Comparison of ENCODE assay signal across 37 cellular contexts in the genomic region with DNA sequence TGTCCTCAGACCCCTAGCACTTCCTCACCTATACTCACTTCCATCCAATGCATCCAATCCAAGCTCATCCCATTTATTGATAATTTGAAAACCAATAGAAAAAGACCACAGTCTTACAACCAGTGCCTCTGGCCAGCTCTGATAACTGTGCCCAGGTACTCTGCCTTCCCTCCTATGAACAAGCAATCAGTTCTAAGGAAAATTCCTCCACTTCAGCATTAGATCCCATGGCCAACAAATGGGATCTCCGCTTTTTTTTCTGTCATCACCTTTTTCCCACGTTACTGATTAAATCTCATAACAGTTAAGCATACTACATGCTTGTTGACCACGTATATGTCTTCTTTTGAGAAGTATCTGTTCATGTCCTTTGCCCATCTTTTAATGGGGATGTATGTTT.
"Had no signal": no experiment of that assay in that cellular context is flagged by ENCODE, and none has a peak within 500 bp of the region (broad histone marks: within the 10 kb centered on the region; RNA-seq: fewer than 3 reads in every experiment).

No MANE protein-coding gene starts in this region.

- H3K27ac ChIP-seq: adrenal gland, ascending aorta, body of pancreas, brain microvascular endothelial cell, breast epithelium, cardiac muscle cell had no signal

- H3K27ac Mint-ChIP-seq: activated naive CD4-positive, alpha-beta T cell treated with anti-CD3 and anti-CD28 coated beads for 36 hours; activated naive CD4-positive, alpha-beta T cell treated with anti-CD3 and anti-CD28 coated beads, Interleukin-2, amount 10 ng/mL, durations not matched to agents 7 days and 5 days; activated naive CD4-positive, alpha-beta T cell treated with anti-CD3 and anti-CD28 coated beads, Interleukin-2, amount 50 U/mL, for 24 hours; activated naive CD8-positive, alpha-beta T cell; activated naive CD8-positive, alpha-beta T cell treated with anti-CD3 and anti-CD28 coated beads for 36 hours; activated naive CD8-positive, alpha-beta T cell treated with anti-CD3 and anti-CD28 coated beads, Interleukin-2, amount 10 ng/mL, durations not matched to agents 7 days and 5 days; activated naive CD8-positive, alpha-beta T cell treated with anti-CD3 and anti-CD28 coated beads, Interleukin-2, amount 50 U/mL, for 24 hours; activated T-cell treated with anti-CD3 and anti-CD28 coated beads, Interleukin-2, amount 50 U/mL, for 24 hours; activated T-cell treated with anti-CD3 and anti-CD28 coated beads, Interleukin-2, amount 50 U/mL, for 72 hours; activated T-helper 1 cell treated with anti-CD3 and anti-CD28 coated beads, Interleukin-12 subunit alpha, Interleukin-12 subunit beta, Interleukin-2, Interleukin-4 antibody, amounts not matched to agents 30 ng/mL and 10 ng/mL and 1 ng/mL, durations not matched to agents 14 hours and 24 hours and 36 hours; activated T-helper 17 cell treated with anti-CD3 and anti-CD28 coated beads, Interleukin-2, amount 50 U/mL, for 72 hours; activated T-helper 2 cell treated with anti-CD3 and anti-CD28 coated beads, Interferon-gamma antibody, Interleukin-2, Interleukin-4, amounts not matched to agents 10 μg/mL and 5 μg/mL and 100 μg/mL, durations not matched to agents 14 hours and 24 hours and 36 hours; brain had no signal

- H3K4me3 ChIP-seq: adrenal gland, ascending aorta, body of pancreas, breast epithelium, cardiac muscle cell had no signal

- H3K9me3 Mint-ChIP-seq: activated naive CD4-positive, alpha-beta T cell treated with anti-CD3 and anti-CD28 coated beads for 36 hours; activated naive CD4-positive, alpha-beta T cell treated with anti-CD3 and anti-CD28 coated beads, Interleukin-2, amount 50 U/mL, for 24 hours; activated naive CD8-positive, alpha-beta T cell treated with anti-CD3 and anti-CD28 coated beads for 36 hours; activated naive CD8-positive, alpha-beta T cell treated with anti-CD3 and anti-CD28 coated beads, Interleukin-2, amount 10 ng/mL, durations not matched to agents 7 days and 5 days; activated naive CD8-positive, alpha-beta T cell treated with anti-CD3 and anti-CD28 coated beads, Interleukin-2, amount 50 U/mL, for 24 hours; activated T-cell treated with anti-CD3 and anti-CD28 coated beads, Interleukin-2, amount 50 U/mL, for 24 hours; activated T-cell treated with anti-CD3 and anti-CD28 coated beads, Interleukin-2, amount 50 U/mL, for 4 hours; activated T-helper 1 cell treated with anti-CD3 and anti-CD28 coated beads, Interleukin-12 subunit alpha, Interleukin-12 subunit beta, Interleukin-2, Interleukin-4 antibody, amounts not matched to agents 30 ng/mL and 10 ng/mL and 1 ng/mL, durations not matched to agents 14 hours and 24 hours and 36 hours; activated T-helper 17 cell treated with anti-CD3 and anti-CD28 coated beads, Interleukin-2, amount 50 U/mL, for 72 hours; activated T-helper 2 cell treated with anti-CD3 and anti-CD28 coated beads, Interferon-gamma antibody, Interleukin-2, Interleukin-4, amounts not matched to agents 10 μg/mL and 5 μg/mL and 100 μg/mL, durations not matched to agents 14 hours and 24 hours and 36 hours; central memory CD8-positive, alpha-beta T cell had no signal

- H3K36me3 Mint-ChIP-seq: activated naive CD4-positive, alpha-beta T cell treated with anti-CD3 and anti-CD28 coated beads, Interleukin-2, amount 10 ng/mL, durations not matched to agents 7 days and 5 days; activated naive CD4-positive, alpha-beta T cell treated with anti-CD3 and anti-CD28 coated beads, Interleukin-2, amount 50 U/mL, for 24 hours; activated naive CD8-positive, alpha-beta T cell; activated naive CD8-positive, alpha-beta T cell treated with anti-CD3 and anti-CD28 coated beads for 36 hours; activated naive CD8-positive, alpha-beta T cell treated with anti-CD3 and anti-CD28 coated beads, Interleukin-2, amount 10 ng/mL, durations not matched to agents 7 days and 5 days; brain had no signal

- DNase-seq: activated effector memory CD4-positive, alpha-beta T cell treated with anti-CD3 and anti-CD28 coated beads, Interleukin-2, amount 50 U/mL, for 16 hours; activated effector memory CD4-positive, alpha-beta T cell treated with Interleukin-2 at 50 U/mL for 16 hours; activated gamma-delta T cell; activated gamma-delta T cell treated with Interleukin-2 at 50 U/mL for 16 hours; activated naive CD4-positive, alpha-beta T cell; activated naive CD4-positive, alpha-beta T cell treated with anti-CD3 and anti-CD28 coated beads for 36 hours; activated naive CD4-positive, alpha-beta T cell treated with anti-CD3 and anti-CD28 coated beads, Interleukin-2, amount 10 ng/mL, durations not matched to agents 7 days and 5 days; activated naive CD4-positive, alpha-beta T cell treated with anti-CD3 and anti-CD28 coated beads, Interleukin-2, amount 50 U/mL, for 16 hours; activated naive CD4-positive, alpha-beta T cell treated with Interleukin-2 at 50 U/mL for 16 hours; activated naive CD8-positive, alpha-beta T cell treated with anti-CD3 and anti-CD28 coated beads for 36 hours; activated naive CD8-positive, alpha-beta T cell treated with anti-CD3 and anti-CD28 coated beads, Interleukin-2, amount 10 ng/mL, durations not matched to agents 7 days and 5 days; activated naive CD8-positive, alpha-beta T cell treated with anti-CD3 and anti-CD28 coated beads, Interleukin-2, amount 50 U/mL, for 24 hours; activated T-cell treated with anti-CD3 and anti-CD28 coated beads, Interleukin-2, amount 50 U/mL, for 1 hour; activated T-cell treated with anti-CD3 and anti-CD28 coated beads, Interleukin-2, amount 50 U/mL, for 24 hours; activated T-cell treated with anti-CD3 and anti-CD28 coated beads, Interleukin-2, amount 50 U/mL, for 4 hours; activated T-cell treated with anti-CD3 and anti-CD28 coated beads, Interleukin-2, amount 50 U/mL, for 48 hours; activated T-cell treated with anti-CD3 and anti-CD28 coated beads, Interleukin-2, amount 50 U/mL, for 72 hours; adrenal gland; amniotic stem cell; amygdala; anterior cingulate cortex; aorta; body of pancreas; brain microvascular endothelial cell; caudate nucleus; central memory CD4-positive, alpha-beta T cell; cerebellar nuclear complex had no signal

- H3K4me1 ChIP-seq: ascending aorta, breast epithelium had no signal

- H3K9me3 ChIP-seq: adrenal gland, ascending aorta, body of pancreas, breast epithelium had no signal

- H3K4me3 Mint-ChIP-seq: activated naive CD4-positive, alpha-beta T cell treated with anti-CD3 and anti-CD28 coated beads for 36 hours; activated naive CD4-positive, alpha-beta T cell treated with anti-CD3 and anti-CD28 coated beads, Interleukin-2, amount 10 ng/mL, durations not matched to agents 7 days and 5 days; activated naive CD4-positive, alpha-beta T cell treated with anti-CD3 and anti-CD28 coated beads, Interleukin-2, amount 50 U/mL, for 24 hours; activated naive CD8-positive, alpha-beta T cell; activated naive CD8-positive, alpha-beta T cell treated with anti-CD3 and anti-CD28 coated beads for 36 hours; activated naive CD8-positive, alpha-beta T cell treated with anti-CD3 and anti-CD28 coated beads, Interleukin-2, amount 10 ng/mL, durations not matched to agents 7 days and 5 days; activated naive CD8-positive, alpha-beta T cell treated with anti-CD3 and anti-CD28 coated beads, Interleukin-2, amount 50 U/mL, for 24 hours; activated T-cell treated with anti-CD3 and anti-CD28 coated beads, Interleukin-2, amount 50 U/mL, for 24 hours; activated T-cell treated with anti-CD3 and anti-CD28 coated beads, Interleukin-2, amount 50 U/mL, for 4 hours; activated T-cell treated with anti-CD3 and anti-CD28 coated beads, Interleukin-2, amount 50 U/mL, for 72 hours; activated T-helper 1 cell treated with anti-CD3 and anti-CD28 coated beads, Interleukin-12 subunit alpha, Interleukin-12 subunit beta, Interleukin-2, Interleukin-4 antibody, amounts not matched to agents 30 ng/mL and 10 ng/mL and 1 ng/mL, durations not matched to agents 14 hours and 24 hours and 36 hours; activated T-helper 17 cell treated with anti-CD3 and anti-CD28 coated beads, Interleukin-2, amount 50 U/mL, for 72 hours; brain; central memory CD8-positive, alpha-beta T cell had no signal

- H3K36me3 ChIP-seq: adrenal gland, ascending aorta, brain microvascular endothelial cell, breast epithelium, cardiac muscle cell had no signal

- H3K27me3 ChIP-seq: adrenal gland, ascending aorta, body of pancreas, brain microvascular endothelial cell, breast epithelium, cardiac muscle cell had no signal

- H3K27me3 Mint-ChIP-seq: activated naive CD4-positive, alpha-beta T cell treated with anti-CD3 and anti-CD28 coated beads, Interleukin-2, amount 10 ng/mL, durations not matched to agents 7 days and 5 days; activated naive CD4-positive, alpha-beta T cell treated with anti-CD3 and anti-CD28 coated beads, Interleukin-2, amount 50 U/mL, for 24 hours; activated naive CD8-positive, alpha-beta T cell; activated naive CD8-positive, alpha-beta T cell treated with anti-CD3 and anti-CD28 coated beads, Interleukin-2, amount 50 U/mL, for 24 hours; activated T-cell treated with anti-CD3 and anti-CD28 coated beads, Interleukin-2, amount 50 U/mL, for 24 hours; activated T-helper 17 cell treated with anti-CD3 and anti-CD28 coated beads, Interleukin-2, amount 50 U/mL, for 72 hours had no signal
